8 cellular contexts compared by ENCODE assay signal in the genomic region with DNA sequence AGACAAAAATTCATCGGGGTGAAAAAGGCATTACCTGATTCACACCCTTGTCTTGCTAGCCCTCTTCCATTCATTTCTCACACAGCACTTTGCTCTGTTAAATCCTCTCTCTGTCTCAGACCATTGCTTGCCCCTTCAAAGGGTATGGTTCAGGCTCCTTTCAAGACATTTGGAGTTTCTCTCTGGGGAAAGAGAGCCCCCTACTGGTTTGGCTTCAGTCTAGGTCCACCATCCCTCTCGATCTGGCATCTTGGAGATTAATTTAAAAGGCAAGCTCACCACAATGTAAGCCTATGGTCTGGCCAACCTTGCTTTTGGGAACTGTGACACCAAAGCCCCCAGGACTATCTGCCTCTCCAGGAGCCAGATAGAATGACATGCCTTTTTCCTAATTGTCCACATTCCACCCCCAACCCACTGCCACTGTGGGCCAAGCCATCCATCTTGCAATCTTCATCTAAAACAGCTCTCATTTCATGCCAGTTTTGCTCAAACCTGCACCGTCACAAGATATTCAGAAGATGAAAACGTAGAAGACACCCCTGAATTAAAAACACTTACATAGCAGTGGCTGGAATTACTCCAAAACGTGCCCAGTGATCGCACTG.
DNase-seq lines count a peak whose midpoint lies in the region; ATAC-seq lines count a peak whose summit lies in the region.

No MANE protein-coding gene starts in this region.

- no peak overlapping the region for H3K27ac Mint-ChIP-seq in activated CD4-positive, alpha-beta memory T cell treated with anti-CD3 and anti-CD28 coated beads, Interleukin-2, amount 10 ng/mL, durations not matched to agents 7 days and 5 days

- CTCF ChIA-PET in activated CD4-positive, alpha-beta memory T cell treated with anti-CD3 and anti-CD28 coated beads, Interleukin-2, amount 10 ng/mL, durations not matched to agents 7 days and 5 days (lab: Charles Lee), result interaction anchor here (0.8 to 4.6 kb wide), 8 partner anchors 9 to 536 kb away, joined by 3 to 45 read pairs (median 4); no protein-coding TSS in a partner anchor

- no peaks in the 10 kb centered on the region for H3K9me3 ChIP-seq in MG63

- POLR2A ChIA-PET in activated CD4-positive, alpha-beta memory T cell treated with anti-CD3 and anti-CD28 coated beads, Interleukin-2, amount 10 ng/mL, durations not matched to agents 7 days and 5 days (lab: Charles Lee), result no interaction called here

- DNase-seq in Daoy (ENCODE audit: low read depth) (peak; percentile 35), NCI-H345 treated with DMSO at 0.1 percent for 48 hours (lab: John Stamatoyannopoulos, UW; ENCODE audit: unreplicated experiment) (peak; percentile 22), glomerular endothelial cell (ENCODE audit: extremely low read depth, low read depth, low spot score) (peak; percentile 61), putamen (ENCODE audit: low spot score) (peak; percentile 45), MG63 (no peak)
- peak; percentile 38 for DNase-seq in activated CD4-positive, alpha-beta memory T cell treated with anti-CD3 and anti-CD28 coated beads, Interleukin-2, amount 10 ng/mL, durations not matched to agents 7 days and 5 days

- no peak overlapping the region for H3K4me3 Mint-ChIP-seq in activated CD4-positive, alpha-beta memory T cell treated with anti-CD3 and anti-CD28 coated beads, Interleukin-2, amount 10 ng/mL, durations not matched to agents 7 days and 5 days

- peaks cover 18% of the 10 kb centered on the region for H3K36me3 ChIP-seq in MG63

- no peaks in the 10 kb centered on the region for H3K4me1 Mint-ChIP-seq in activated CD4-positive, alpha-beta memory T cell treated with anti-CD3 and anti-CD28 coated beads, Interleukin-2, amount 10 ng/mL, durations not matched to agents 7 days and 5 days

- H3K36me3 Mint-ChIP-seq in activated CD4-positive, alpha-beta memory T cell treated with anti-CD3 and anti-CD28 coated beads, Interleukin-2, amount 10 ng/mL, durations not matched to agents 7 days and 5 days (ENCODE audit: low read depth), result peaks cover 8% of the 10 kb centered on the region

- ATAC-seq in GM19372 (IDR thresholded peaks at IDR 0.05; ENCODE audit: low read depth, unreplicated experiment), result peak; percentile 83
- ATAC-seq in HG03196 (IDR thresholded peaks at IDR 0.05; ENCODE audit: unreplicated experiment), result peak; percentile 79

- H3K4me3 ChIP-seq in MG63, result no peak overlapping the region

- H3K27me3 Mint-ChIP-seq in activated CD4-positive, alpha-beta memory T cell treated with anti-CD3 and anti-CD28 coated beads, Interleukin-2, amount 10 ng/mL, durations not matched to agents 7 days and 5 days, result no peaks in the 10 kb centered on the region

- no peaks in the 10 kb centered on the region for H3K27me3 ChIP-seq in MG63

- H3K9me3 Mint-ChIP-seq in activated CD4-positive, alpha-beta memory T cell treated with anti-CD3 and anti-CD28 coated beads, Interleukin-2, amount 10 ng/mL, durations not matched to agents 7 days and 5 days, result no peaks in the 10 kb centered on the region
